In the genomic region with DNA sequence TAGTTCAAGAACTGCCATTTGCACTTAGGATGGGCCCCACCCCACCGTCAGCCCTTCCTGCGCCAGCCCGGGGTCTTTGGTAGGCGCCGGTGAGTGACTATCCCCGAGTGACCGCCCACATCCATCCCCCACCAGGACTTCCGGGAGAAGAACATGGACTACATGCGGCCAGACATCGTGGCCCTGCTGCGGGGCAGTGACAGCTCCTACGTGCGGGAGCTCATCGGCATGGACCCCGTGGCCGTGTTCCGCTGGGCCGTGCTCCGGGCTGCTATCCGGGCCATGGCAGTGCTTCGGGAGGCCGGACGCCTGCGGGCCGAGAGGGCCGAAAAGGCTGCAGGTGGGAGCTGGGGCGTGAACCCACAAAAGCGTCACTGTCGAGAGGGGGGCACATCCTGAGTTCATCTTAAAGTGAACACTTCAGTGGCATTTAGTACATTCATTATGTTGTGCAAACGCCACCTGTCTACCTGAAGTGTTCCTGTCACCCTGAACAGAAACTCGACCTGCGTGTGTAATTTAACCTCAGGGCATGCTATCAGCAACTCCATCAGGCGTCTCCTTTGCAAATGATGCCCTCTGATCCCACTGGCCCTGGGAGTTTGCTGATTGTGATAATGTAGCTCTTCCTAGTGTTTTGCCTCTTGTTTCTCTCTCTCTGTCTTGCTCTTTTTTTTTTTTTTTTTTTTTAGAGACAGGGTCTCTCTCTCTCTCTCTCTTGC, we compare ENCODE assay signal across 22 cellular contexts. TPM values are rescaled to one million over a fixed set of nuclear protein-coding genes. Genes with fewer than 3 reads are reported as not detected.
DNase-seq lines count a peak whose midpoint lies in the region; ATAC-seq and TF ChIP-seq lines count a peak whose summit lies in the region.
"Had no signal": no experiment of that assay in that cellular context is flagged by ENCODE, and none has a peak within 500 bp of the region (broad histone marks: within the 10 kb centered on the region; RNA-seq: fewer than 3 reads in every experiment).

No MANE protein-coding gene starts in this region.

- H3K9ac ChIP-seq in parathyroid adenoma: no peak overlapping the region

- H2AFZ ChIP-seq in parathyroid adenoma: peak overlapping the region; percentile 63
- H2AFZ ChIP-seq: hepatocyte had no signal

- H3K4me1 ChIP-seq in parathyroid adenoma: peaks cover 5% of the 10 kb centered on the region
- no peaks in the 10 kb centered on the region for H3K4me1 ChIP-seq in CD8-positive, alpha-beta memory T cell (ENCODE audit: insufficient read depth, low read length)
- H3K4me1 ChIP-seq: stomach, transverse colon had no signal

- H3K27me3 ChIP-seq in parathyroid adenoma (ENCODE audit: control insufficient read depth, insufficient read depth, low read length): no peaks in the 10 kb centered on the region
- no peaks in the 10 kb centered on the region for H3K27me3 ChIP-seq in CD8-positive, alpha-beta memory T cell (ENCODE audit: insufficient read depth, low read length, poor library complexity, severe bottlenecking)
- H3K27me3 ChIP-seq in CD4-positive, alpha-beta T cell (ENCODE audit: control insufficient read depth, insufficient read depth, low read length): no peaks in the 10 kb centered on the region
- H3K27me3 ChIP-seq: dorsolateral prefrontal cortex, hepatocyte, spleen, stomach, transverse colon had no signal

- peaks cover 9% of the 10 kb centered on the region for H3K4me1 Mint-ChIP-seq in activated T-cell treated with anti-CD3 and anti-CD28 coated beads, Interleukin-2, amount 50 U/mL, for 24 hours (ENCODE audit: low read depth)
- H3K4me1 Mint-ChIP-seq in HFFc6 (ENCODE audit: low read depth) (peaks cover 9% of the 10 kb centered on the region), activated B cell treated with CpG ODN at 0.5 μM for 24 hours (peaks cover 16% of the 10 kb centered on the region)
- no peaks in the 10 kb centered on the region for H3K4me1 Mint-ChIP-seq in CD8-positive, alpha-beta memory T cell
- H3K4me1 Mint-ChIP-seq in CD4-positive, alpha-beta T cell (ENCODE audit: low read depth): no peaks in the 10 kb centered on the region
- H3K4me1 Mint-ChIP-seq: H9 had no signal

- CTCF ChIA-PET in activated B cell treated with CpG ODN at 0.5 μM for 24 hours (lab: Charles Lee): interaction anchor here (1.1 kb wide), 1 partner anchor 63 kb away, joined by 4 read pairs; no protein-coding TSS in a partner anchor
- CTCF ChIA-PET in CD8-positive, alpha-beta memory T cell (lab: Charles Lee): no interaction called here
- CTCF ChIA-PET in CD4-positive, alpha-beta T cell (lab: Charles Lee): interaction anchor here (0.6 kb wide), 1 partner anchor 1425 kb away, joined by 3 read pairs; no protein-coding TSS in a partner anchor

- no peak overlapping the region for H3K4me3 ChIP-seq in parathyroid adenoma (ENCODE audit: low read depth, low read length)
- no peak overlapping the region for H3K4me3 ChIP-seq in CD8-positive, alpha-beta memory T cell (ENCODE audit: low read length)
- H3K4me3 ChIP-seq: dorsolateral prefrontal cortex, hepatocyte, spleen, stomach, transverse colon had no signal

- no peaks in the 10 kb centered on the region for H3K27me3 Mint-ChIP-seq in activated T-cell treated with anti-CD3 and anti-CD28 coated beads, Interleukin-2, amount 50 U/mL, for 24 hours
- H3K27me3 Mint-ChIP-seq in HFFc6 (ENCODE audit: insufficient read depth) (no peaks in the 10 kb centered on the region; the same call in 1 of the 2 replicates), activated B cell treated with CpG ODN at 0.5 μM for 24 hours (no peaks in the 10 kb centered on the region)
- no peaks in the 10 kb centered on the region for H3K27me3 Mint-ChIP-seq in CD8-positive, alpha-beta memory T cell
- H3K27me3 Mint-ChIP-seq in CD4-positive, alpha-beta T cell: no peaks in the 10 kb centered on the region

- H3K79me2 ChIP-seq in parathyroid adenoma: no peaks in the 10 kb centered on the region
- H3K79me2 ChIP-seq: hepatocyte had no signal

- DNase-seq in activated T-cell treated with anti-CD3 and anti-CD28 coated beads, Interleukin-2, amount 50 U/mL, for 24 hours: no peak
- no peak for DNase-seq in activated T-cell treated with anti-CD3 and anti-CD28 coated beads for 4 hours
- no peak for DNase-seq in HFFc6
- DNase-seq in activated B cell treated with CpG ODN at 0.5 μM for 24 hours: no peak
- DNase-seq in CD8-positive, alpha-beta memory T cell: no peak
- DNase-seq in CD4-positive, alpha-beta T cell: no peak
- DNase-seq: activated gamma-delta T cell treated with Interleukin-2 at 50 U/mL for 16 hours; aorta; caudate nucleus; DND-41; dorsolateral prefrontal cortex; H9; NCI-H1105; NK-92 treated with Interleukin-12 subunit alpha and Interleukin-12 subunit beta, amount 100 ng/mL, for 24 hours; occipital lobe; spleen; stomach; T-helper 9 cell; transverse colon had no signal

- intact Hi-C loops in activated B cell treated with CpG ODN at 0.5 μM for 24 hours (cut with micrococcal nuclease): no loop called here
- intact Hi-C loops in CD4-positive, alpha-beta T cell (cut with DNase I, micrococcal nuclease): no loop called here

- TF ChIP-seq CTCF in HFFc6 (IDR thresholded peaks at IDR 0.05) (no peak), activated B cell treated with CpG ODN at 0.5 μM for 24 hours (IDR thresholded peaks at IDR 0.05) (no peak), parathyroid adenoma (IDR thresholded peaks at IDR 0.05) (no peak)
- TF ChIP-seq CTCF in CD4-positive, alpha-beta T cell (IDR thresholded peaks at IDR 0.05): no peak

- no peaks in the 10 kb centered on the region for H3K9me3 ChIP-seq in parathyroid adenoma (ENCODE audit: control insufficient read depth, low read length)
- H3K9me3 ChIP-seq in CD8-positive, alpha-beta memory T cell (ENCODE audit: low read length): no peaks in the 10 kb centered on the region
- no peaks in the 10 kb centered on the region for H3K9me3 ChIP-seq in CD4-positive, alpha-beta T cell (ENCODE audit: control insufficient read depth, low read length)
- H3K9me3 ChIP-seq: spleen, stomach, transverse colon had no signal

- ATAC-seq in activated B cell treated with CpG ODN at 0.5 μM for 24 hours (ENCODE audit: low read depth): no peak
- no peak for ATAC-seq in HG03378 (IDR thresholded peaks at IDR 0.05; ENCODE audit: unreplicated experiment)
- no peak for ATAC-seq in CD4-positive, alpha-beta T cell (ENCODE audit: poor library complexity)

- H3K36me3 ChIP-seq in parathyroid adenoma (ENCODE audit: control insufficient read depth, insufficient read depth, low read length): no peaks in the 10 kb centered on the region
- peaks cover 40% of the 10 kb centered on the region for H3K36me3 ChIP-seq in CD8-positive, alpha-beta memory T cell (ENCODE audit: insufficient read depth, low read length)

- peak overlapping the region; percentile 55 for H3K4me2 ChIP-seq in parathyroid adenoma (ENCODE audit: low read length)
- H3K4me2 ChIP-seq: hepatocyte had no signal

- no peak overlapping the region for H3K4me3 Mint-ChIP-seq in activated T-cell treated with anti-CD3 and anti-CD28 coated beads, Interleukin-2, amount 50 U/mL, for 24 hours
- H3K4me3 Mint-ChIP-seq in HFFc6 (no peak overlapping the region), activated B cell treated with CpG ODN at 0.5 μM for 24 hours (no peak overlapping the region)
- no peak overlapping the region for H3K4me3 Mint-ChIP-seq in CD8-positive, alpha-beta memory T cell
- H3K4me3 Mint-ChIP-seq in CD4-positive, alpha-beta T cell: no peak overlapping the region
- H3K4me3 Mint-ChIP-seq: H9 had no signal

- H3K27ac ChIP-seq in parathyroid adenoma: no peak overlapping the region
- no peak overlapping the region for H3K27ac ChIP-seq in CD8-positive, alpha-beta memory T cell (ENCODE audit: low read depth, low read length)
- H3K27ac ChIP-seq in CD4-positive, alpha-beta T cell (ENCODE audit: low read depth, low read length): no peak overlapping the region
- H3K27ac ChIP-seq: dorsolateral prefrontal cortex, hepatocyte, stomach, transverse colon had no signal

- peak overlapping the region; percentile 69 for H3K27ac Mint-ChIP-seq in activated T-cell treated with anti-CD3 and anti-CD28 coated beads, Interleukin-2, amount 50 U/mL, for 24 hours
- H3K27ac Mint-ChIP-seq in HFFc6 (peak overlapping the region; percentile 77), activated B cell treated with CpG ODN at 0.5 μM for 24 hours (peak overlapping the region; percentile 65)
- H3K27ac Mint-ChIP-seq in CD8-positive, alpha-beta memory T cell: peak overlapping the region in 1 of 8 donors; percentile 46
- H3K27ac Mint-ChIP-seq in CD4-positive, alpha-beta T cell: no peak overlapping the region

- no peaks in the 10 kb centered on the region for H3K9me3 Mint-ChIP-seq in activated T-cell treated with anti-CD3 and anti-CD28 coated beads, Interleukin-2, amount 50 U/mL, for 24 hours
- H3K9me3 Mint-ChIP-seq in HFFc6 (no peaks in the 10 kb centered on the region), activated B cell treated with CpG ODN at 0.5 μM for 24 hours (no peaks in the 10 kb centered on the region)
- H3K9me3 Mint-ChIP-seq in CD8-positive, alpha-beta memory T cell: no peaks in the 10 kb centered on the region
- H3K9me3 Mint-ChIP-seq in CD4-positive, alpha-beta T cell: no peaks in the 10 kb centered on the region
- H3K9me3 Mint-ChIP-seq: H9 had no signal

- POLR2A ChIA-PET in activated B cell treated with CpG ODN at 0.5 μM for 24 hours (lab: Charles Lee): interaction anchor here (0.6 to 0.8 kb wide), 3 partner anchors 9 to 514 kb away, joined by 3 to 9 read pairs (median 5); no protein-coding TSS in a partner anchor
- POLR2A ChIA-PET in CD8-positive, alpha-beta memory T cell (lab: Charles Lee): interaction anchor here (0.5 kb wide), 1 partner anchor 41 kb away, joined by 6 read pairs; no protein-coding TSS in a partner anchor
- POLR2A ChIA-PET in CD4-positive, alpha-beta T cell (lab: Charles Lee): no interaction called here

- peaks cover 89% of the 10 kb centered on the region for H3K36me3 Mint-ChIP-seq in activated T-cell treated with anti-CD3 and anti-CD28 coated beads, Interleukin-2, amount 50 U/mL, for 24 hours (ENCODE audit: low read depth)
- H3K36me3 Mint-ChIP-seq in HFFc6 (ENCODE audit: low read depth): peaks cover 24% of the 10 kb centered on the region
- H3K36me3 Mint-ChIP-seq in activated B cell treated with CpG ODN at 0.5 μM for 24 hours (ENCODE audit: low read depth): peaks cover 73% of the 10 kb centered on the region
- H3K36me3 Mint-ChIP-seq in CD8-positive, alpha-beta memory T cell: peaks cover 3 to 77% (median 12%) of the 10 kb centered on the region in 3 donors
- peaks cover 75% of the 10 kb centered on the region for H3K36me3 Mint-ChIP-seq in CD4-positive, alpha-beta T cell (ENCODE audit: low read depth)

RNA-seq across cellular contexts. Expression of a gene that starts 42.4 kb away (rescaled TPM):
- total RNA-seq in HFFc6 (2021; fragmentation: NEBNext Ultra II Directional; extraction: Animal tissue kit (Norgen Biotek cat#: 25700)): 10 to 100 TPM; 23.5 to 29.3 (median 25.7) TPM
- 41.9 and 43.4 TPM in 2 replicates for total RNA-seq in activated B cell treated with CpG ODN at 0.5 μM for 24 hours
- total RNA-seq in CD8-positive, alpha-beta memory T cell: 10 to 100 TPM; 31.9 to 35.4 TPM
- polyA plus RNA-seq in CD8-positive, alpha-beta memory T cell: 33.6 TPM
- 10 to 100 TPM; 23.1 to 24.3 TPM for total RNA-seq in CD4-positive, alpha-beta T cell

RNA-seq across cellular contexts. Expression of a gene that starts 53.2 kb away (rescaled TPM):
- 10 to 100 TPM; 13.0 to 20.3 (median 17.4) TPM for total RNA-seq in HFFc6 (2021; fragmentation: NEBNext Ultra II Directional; extraction: Animal tissue kit (Norgen Biotek cat#: 25700))
- 22.4 and 25.8 TPM in 2 replicates for total RNA-seq in activated B cell treated with CpG ODN at 0.5 μM for 24 hours
- 10 to 100 TPM; 15.0 to 16.8 TPM for total RNA-seq in CD8-positive, alpha-beta memory T cell
- 35.5 TPM for polyA plus RNA-seq in CD8-positive, alpha-beta memory T cell
- total RNA-seq in CD4-positive, alpha-beta T cell: 10 to 100 TPM; 20.5 to 22.2 TPM
